In genomic region chr6:169162968-169163903, GRCh38 we compare ENCODE assay signal across 9 cellular contexts.
DNase-seq lines count a peak whose midpoint lies in the region; ATAC-seq and TF ChIP-seq lines count a peak whose summit lies in the region.
"Had no signal": no experiment of that assay in that cellular context is flagged by ENCODE, and none has a peak within 500 bp of the region (broad histone marks: within the 10 kb centered on the region; RNA-seq: fewer than 3 reads in every experiment).

No MANE protein-coding gene starts in this region.

- H3K9me3 ChIP-seq in lung (ENCODE audit: control insufficient read depth in 2 of 2, insufficient read depth in 1 of 2, low read length in 1 of 2): no peaks in the 10 kb centered on the region

- in situ Hi-C loops in brain microvascular endothelial cell (cut with HindIII; ENCODE audit: low pct_ligation_motif_present, low sequenced_read_pairs): no loop called here

- H3K27ac ChIP-seq in brain microvascular endothelial cell (peak overlapping the region; percentile 88), lung (ENCODE audit: low read depth in 1 of 2, low read length in 1 of 2) (peak overlapping the region in 1 of 2 donors; percentile 37)

- ATAC-seq in lung (ENCODE audit: insufficient read depth, low FRiP score) (peak; percentile 54), GM21528 (IDR thresholded peaks at IDR 0.05; ENCODE audit: low FRiP score, unreplicated experiment) (no peak), HG02763 (IDR thresholded peaks at IDR 0.05; ENCODE audit: unreplicated experiment) (no peak)

- no peaks in the 10 kb centered on the region for H3K27me3 ChIP-seq in brain microvascular endothelial cell (replicated peaks)
- H3K27me3 ChIP-seq in lung (ENCODE audit: control insufficient read depth, insufficient read depth): no peaks in the 10 kb centered on the region

- H3K4me3 ChIP-seq in AG04449 (ENCODE audit: low read depth, low read length) (no peak overlapping the region), brain microvascular endothelial cell (ENCODE audit: low read depth, low read length) (no peak overlapping the region), lung (no peak overlapping the region)

- TF ChIP-seq CTCF in AG04449 (IDR thresholded peaks at IDR 0.05; ENCODE audit: insufficient read depth, low read length, missing control alignments) (no peak), brain microvascular endothelial cell (IDR thresholded peaks at IDR 0.05; ENCODE audit: low read depth, low read length, missing control alignments) (peak; percentile 6), lung (IDR thresholded peaks at IDR 0.05; ENCODE audit: control extremely low read depth, extremely low read depth) (no peak)

- CTCF ChIA-PET in AG04449 (lab: Yijun Ruan, JAX): interaction anchor here (1.4 kb wide), 1 partner anchor 66 kb away, joined by 3 read pairs; no protein-coding TSS in a partner anchor

- WGBS in lung, 2 donors: 78 to 80% methylated on average over 11 of the region's 11 CpGs

- DNase-seq in AG04449 (ENCODE audit: low read depth, low spot score): peak; percentile 71
- peak; percentile 51 for DNase-seq in HS-27A (ENCODE audit: low read depth)
- peak; percentile 94 for DNase-seq in brain microvascular endothelial cell
- DNase-seq in lung (ENCODE audit: low spot score): peak; percentile 42
- no peak for DNase-seq in NCI-H146 treated with DMSO at 0.1 percent for 48 hours (lab: John Stamatoyannopoulos, UW; ENCODE audit: unreplicated experiment)
- no peak for DNase-seq in NCI-H1092 treated with DMSO at 0.1 percent for 48 hours (lab: John Stamatoyannopoulos, UW)
- DNase-seq: activated CD4-positive, alpha-beta T cell treated with anti-CD3 and anti-CD28 coated beads, Interleukin-2, amount 50 U/mL, for 4 hours had no signal

- peaks cover 5% of the 10 kb centered on the region for H3K36me3 ChIP-seq in brain microvascular endothelial cell (replicated peaks)
- H3K36me3 ChIP-seq in lung (ENCODE audit: control insufficient read depth in 2 of 2, insufficient read depth in 2 of 2, low read length in 2 of 2): no peaks in the 10 kb centered on the region

- H3K4me1 ChIP-seq in lung (ENCODE audit: control insufficient read depth in 2 of 2, insufficient read depth in 2 of 2, low read length in 2 of 2): no peaks in the 10 kb centered on the region

- POLR2A ChIA-PET in AG04449 (lab: Yijun Ruan, JAX): interaction anchor here (1.0 kb wide), 1 partner anchor 90 kb away, joined by 3 read pairs; no protein-coding TSS in a partner anchor

Comparison
In these comparisons a context has a peak if more than half of its experiments do, and no peak if none do; other contexts are left out.
1. DNase-seq: peak in AG04449 (single experiment), HS-27A (single experiment), brain microvascular endothelial cell (single experiment) and lung (single experiment); none in NCI-H146 treated with DMSO at 0.1 percent for 48 hours (single experiment) and NCI-H1092 treated with DMSO at 0.1 percent for 48 hours (single experiment).